ENCODE assay signal across 25 cellular contexts in genomic region chr13:31314961-31315360, GRCh38.
"Had no signal": no experiment of that assay in that cellular context is flagged by ENCODE, and none has a peak within 500 bp of the region (broad histone marks: within the 10 kb centered on the region; RNA-seq: fewer than 3 reads in every experiment).

No MANE protein-coding gene starts in this region.

- H3K4me3 ChIP-seq: coronary artery, dorsolateral prefrontal cortex, esophagus muscularis mucosa, gastroesophageal sphincter, heart left ventricle, hepatocyte, left lung, lower lobe of right lung, mucosa of descending colon had no signal

- H3K4me1 ChIP-seq: esophagus muscularis mucosa, foreskin keratinocyte, gastroesophageal sphincter, left lung, lower lobe of right lung had no signal

- H2AFZ ChIP-seq: hepatocyte had no signal

- H3K27me3 ChIP-seq: dorsolateral prefrontal cortex, esophagus muscularis mucosa, foreskin keratinocyte, gastroesophageal sphincter, heart left ventricle, hepatocyte, left lung had no signal

- H3K36me3 ChIP-seq: lower lobe of right lung had no signal

- H3K27ac Mint-ChIP-seq: mesothelial cell of epicardium, naive B cell had no signal

- ATAC-seq: foreskin keratinocyte, gastroesophageal sphincter, heart left ventricle, left cardiac atrium, left lung, left ventricle myocardium superior, lower lobe of right lung, mucosa of descending colon had no signal

- H3K4me3 Mint-ChIP-seq: mesothelial cell of epicardium had no signal

- H3K79me2 ChIP-seq: hepatocyte had no signal

- H3K27ac ChIP-seq: coronary artery, dorsolateral prefrontal cortex, esophagus muscularis mucosa, foreskin keratinocyte, gastroesophageal sphincter, heart left ventricle, hepatocyte, left lung, lower lobe of right lung had no signal

- H3K27me3 Mint-ChIP-seq: naive B cell had no signal

- H3K4me2 ChIP-seq: hepatocyte had no signal

- FAIRE-seq: colon, endometrium, endothelial cell of umbilical vein, frontal cortex, islet of Langerhans, keratinocyte had no signal

- H3K4me1 Mint-ChIP-seq: mesothelial cell of epicardium, naive B cell had no signal

- DNase-seq: dermis blood vessel endothelial cell; dorsolateral prefrontal cortex; effector CD4-positive, alpha-beta T cell; effector memory CD4-positive, alpha-beta T cell; foreskin keratinocyte; heart left ventricle; hypothalamus; left cardiac atrium; left lung; left ventricle myocardium superior; lower lobe of right lung; mesenchymal stem cell; mucosa of descending colon; naive B cell had no signal
